In genomic region chr10:101224910-101225823, GRCh38 we compare ENCODE assay signal across 10 cellular contexts. TPM values are rescaled to one million over a fixed set of nuclear protein-coding genes. Genes with fewer than 3 reads are reported as not detected.
DNase-seq lines count a peak whose midpoint lies in the region.
"Had no signal": no experiment of that assay in that cellular context is flagged by ENCODE, and none has a peak within 500 bp of the region (broad histone marks: within the 10 kb centered on the region; RNA-seq: fewer than 3 reads in every experiment).

No MANE protein-coding gene starts in this region.

- H3K36me3 ChIP-seq in MG63: no peaks in the 10 kb centered on the region

- no peaks in the 10 kb centered on the region for H3K9me3 ChIP-seq in MG63

- peak; percentile 36 for DNase-seq in DMS53 (lab: John Stamatoyannopoulos, UW)
- no peak for DNase-seq in DMS53 treated with DMSO at 0.1 percent for 48 hours (lab: John Stamatoyannopoulos, UW; ENCODE audit: unreplicated experiment)
- DNase-seq in MG63: no peak
- DNase-seq in ecto neural progenitor cell (ENCODE audit: low spot score): peak; percentile 72
- DNase-seq in retina: peak; percentile 80
- DNase-seq in A172 (ENCODE audit: low spot score): no peak
- no peak for DNase-seq in T1000 (lab: John Stamatoyannopoulos, UW)
- DNase-seq in islet precursor cell: no peak
- DNase-seq: 8988T, GOT3 had no signal

- no peaks in the 10 kb centered on the region for H3K27me3 ChIP-seq in MG63

- peak overlapping the region; percentile 35 for H3K4me3 ChIP-seq in MG63

RNA-seq across cellular contexts. Expression of gene LBX1, which starts 4.1 kb away (rescaled TPM):
- 2.0 and 3.0 TPM in 2 replicates for total RNA-seq in MG63 (2014; rRNA removed; shearing (Covaris generic); ENCODE audit: low replicate concordance)
- 1.1 and 1.2 TPM in 2 replicates for total RNA-seq in A172 (2014; rRNA removed; shearing (Covaris generic))

Comparison
In these comparisons a context has a peak if more than half of its experiments do, and no peak if none do; other contexts are left out.
1. DNase-seq: peak in DMS53 (single experiment), ecto neural progenitor cell (single experiment) and retina (single experiment); none in DMS53 treated with DMSO at 0.1 percent for 48 hours (single experiment), MG63 (single experiment), A172 (single experiment), T1000 (single experiment) and islet precursor cell (single experiment).